8 cellular contexts compared by ENCODE assay signal in genomic region chrX:11728556-11728955, GRCh38.
"Had no signal": no experiment of that assay in that cellular context is flagged by ENCODE, and none has a peak within 500 bp of the region (broad histone marks: within the 10 kb centered on the region; RNA-seq: fewer than 3 reads in every experiment).

No MANE protein-coding gene starts in this region.

- H2AFZ ChIP-seq: GM23248 had no signal

- H3K4me1 ChIP-seq: HAP-1 had no signal

- H3K9me3 ChIP-seq: HAP-1 had no signal

- DNase-seq: GM23248, GOT3, H7, HFFc6 had no signal

- H3K36me3 ChIP-seq: HAP-1 had no signal

- H3K4me3 ChIP-seq: GM23248, HAP-1 had no signal

- H3K9ac ChIP-seq: GM23248 had no signal

- H3K27ac ChIP-seq: GM23248, HL-60 had no signal

- ATAC-seq: HCT116, HepG2 had no signal
